In genomic region chr21:46189959-46190490, GRCh38 we compare ENCODE assay signal across 1 cellular context.
TF ChIP-seq lines count a peak whose summit lies in the region.

No MANE protein-coding gene starts in this region.

TF ChIP-seq in K562, 482 proteins besides CTCF, POLR2A, EP300 and RAD21:
- peak; percentile 44; the same call in 1 of the 2 replicates for TF ChIP-seq POLR2G (IDR thresholded peaks at IDR 0.05; ENCODE audit: low read depth, low read length)
- TF ChIP-seq TSC22D4 (tag; IDR thresholded peaks at IDR 0.05) = no peak
- no peak for TF ChIP-seq ZNF146 (CRISPR knock-in tag; IDR thresholded peaks at IDR 0.05; ENCODE audit: unreplicated experiment)
- no peak for TF ChIP-seq SP2 (IDR thresholded peaks at IDR 0.05; ENCODE audit: extremely low read depth, low read depth, low read length, poor library complexity, severe bottlenecking)
